In genomic region chr5:142446131-142446959, GRCh38 we compare ENCODE assay signal across 10 cellular contexts.
A peak's percentile ranks its signal among the peaks of the same experiment; 100 is the strongest.
DNase-seq lines count a peak whose midpoint lies in the region; TF ChIP-seq lines count a peak whose summit lies in the region.
"Had no signal": no experiment of that assay in that cellular context is flagged by ENCODE, and none has a peak within 500 bp of the region (broad histone marks: within the 10 kb centered on the region; RNA-seq: fewer than 3 reads in every experiment).

No MANE protein-coding gene starts in this region.

- no peaks in the 10 kb centered on the region for H3K36me3 Mint-ChIP-seq in endothelial cell (ENCODE audit: low read depth, unreplicated experiment)

- H3K27me3 Mint-ChIP-seq in endothelial cell (ENCODE audit: unreplicated experiment), result peaks cover 4% of the 10 kb centered on the region

- peak overlapping the region; percentile 2 for H3K27ac Mint-ChIP-seq in endothelial cell (ENCODE audit: unreplicated experiment)

- H3K4me3 ChIP-seq in AG10803 (ENCODE audit: low read length), result no peak overlapping the region

- peaks cover 3% of the 10 kb centered on the region for H3K4me1 Mint-ChIP-seq in endothelial cell (ENCODE audit: unreplicated experiment)

- H3K9me3 Mint-ChIP-seq in endothelial cell (ENCODE audit: unreplicated experiment), result no peaks in the 10 kb centered on the region

- DNase-seq in AG10803 (ENCODE audit: low read depth) (peak; percentile 63), OCI-M1 (lab: John Stamatoyannopoulos, UW) (peak; percentile 67), endothelial cell (ENCODE audit: low spot score) (no peak), myocyte (ENCODE audit: low read depth) (peak; percentile 51), NCI-H526 treated with DMSO at 0.1 percent for 48 hours (lab: John Stamatoyannopoulos, UW) (no peak), nucleus accumbens (lab: John Stamatoyannopoulos, UW) (no peak), NCI-H1436 (lab: John Stamatoyannopoulos, UW) (no peak)
- no peak for DNase-seq in stimulated activated CD4-positive, alpha-beta T cell treated with anti-CD3 and anti-CD28 coated beads, Interleukin-4, amount 100 ng/mL, for 1 hour
- DNase-seq: activated naive CD4-positive, alpha-beta T cell treated with anti-CD3 and anti-CD28 coated beads, Interleukin-2, amount 50 U/mL, for 16 hours; NCI-H69 had no signal

- TF ChIP-seq CTCF in AG10803 (conservative IDR thresholded peaks at IDR 0.05; ENCODE audit: low read length) (no peak), endothelial cell (IDR thresholded peaks at IDR 0.05; ENCODE audit: unreplicated experiment) (no peak)

- no peak overlapping the region for H3K4me3 Mint-ChIP-seq in endothelial cell (ENCODE audit: unreplicated experiment)

Comparison
In these comparisons a context has a peak if more than half of its experiments do, and no peak if none do; other contexts are left out.
1. DNase-seq: peak in AG10803 (single experiment), OCI-M1 (single experiment) and myocyte (single experiment); none in endothelial cell (single experiment), NCI-H526 treated with DMSO at 0.1 percent for 48 hours (single experiment), nucleus accumbens (0 of 56), stimulated activated CD4-positive, alpha-beta T cell treated with anti-CD3 and anti-CD28 coated beads, Interleukin-4, amount 100 ng/mL, for 1 hour (single experiment) and NCI-H1436 (single experiment).